ENCODE assay signal across 8 cellular contexts in the genomic region with DNA sequence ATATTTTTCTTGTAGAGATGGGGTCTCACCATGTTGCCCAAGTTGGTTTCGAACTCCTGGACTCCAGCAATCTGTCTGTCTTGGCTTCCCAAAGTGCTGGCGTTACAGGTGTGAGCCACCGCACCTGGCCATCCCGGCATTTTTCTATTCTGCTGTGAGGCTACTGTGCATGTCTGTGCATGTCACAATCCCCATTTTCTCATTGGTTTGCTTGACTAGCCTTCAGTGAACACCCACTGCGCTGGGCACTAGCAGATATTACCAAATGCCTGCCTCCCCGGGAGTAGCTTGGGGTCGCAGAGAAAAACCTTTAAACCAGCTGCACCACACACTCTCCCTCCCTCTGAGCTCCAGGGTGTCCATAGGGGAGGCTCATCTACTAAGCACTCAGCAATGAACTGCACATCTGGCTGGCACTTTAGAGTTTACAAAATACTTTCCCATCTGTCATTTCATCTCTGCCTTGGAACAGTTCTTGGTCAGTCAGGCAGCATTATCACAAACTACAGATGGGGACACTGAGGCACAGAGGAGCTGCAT.
DNase-seq lines count a peak whose midpoint lies in the region; ATAC-seq and TF ChIP-seq lines count a peak whose summit lies in the region.

No MANE protein-coding gene starts in this region.

- H4K20me1 ChIP-seq in MM.1S (ENCODE audit: insufficient read depth, low read length), result peaks cover 36% of the 10 kb centered on the region; the same call in 1 of the 2 replicates

- H3K27me3 ChIP-seq in MM.1S (replicated peaks; ENCODE audit: insufficient read depth, low read length), result no peaks in the 10 kb centered on the region

- H3K79me2 ChIP-seq in MM.1S (ENCODE audit: low read length), result peaks cover 97% of the 10 kb centered on the region

- peak overlapping the region; percentile 93; the same call in 1 of the 2 replicates for H3K27ac ChIP-seq in MM.1S (ENCODE audit: low read length)
- H3K27ac ChIP-seq in cingulate gyrus (ENCODE audit: low read depth, low read length), result peak overlapping the region; percentile 91

- H3K4me1 Mint-ChIP-seq in nephron, result peaks cover 60% of the 10 kb centered on the region

- TF ChIP-seq CTCF in AG10803 (conservative IDR thresholded peaks at IDR 0.05; ENCODE audit: low read length) (no peak), MM.1S (IDR thresholded peaks at IDR 0.05; ENCODE audit: low read length) (no peak), nephron (IDR thresholded peaks at IDR 0.05; ENCODE audit: unreplicated experiment in 3 of 3) (no peak)

- H3K36me3 ChIP-seq in MM.1S (replicated peaks; ENCODE audit: insufficient read depth, low read length), result no peaks in the 10 kb centered on the region

- peaks cover 42% of the 10 kb centered on the region for H3K36me3 Mint-ChIP-seq in nephron (ENCODE audit: low read depth)

- ATAC-seq in GM21576 (IDR thresholded peaks at IDR 0.05; ENCODE audit: unreplicated experiment), result no peak

- no peak overlapping the region for H3K4me3 ChIP-seq in AG10803 (ENCODE audit: low read length)
- peak overlapping the region; percentile 91 for H3K4me3 ChIP-seq in MM.1S (ENCODE audit: low read length)

- DNase-seq in AG10803 (ENCODE audit: low read depth) (peak; percentile 48), MM.1S (no peak), NCI-H2171 treated with DMSO at 0.1 percent for 48 hours (lab: John Stamatoyannopoulos, UW) (no peak), NCI-H1417 (lab: John Stamatoyannopoulos, UW) (no peak), NCI-H1417 treated with DMSO at 0.1 percent for 48 hours (lab: John Stamatoyannopoulos, UW) (no peak)

- no peaks in the 10 kb centered on the region for H3K9me3 Mint-ChIP-seq in nephron

- peaks cover 86% of the 10 kb centered on the region for H3F3A ChIP-seq in MM.1S (ENCODE audit: insufficient read depth, low read length)

- no peaks in the 10 kb centered on the region for H3K9me2 ChIP-seq in MM.1S (replicated peaks; ENCODE audit: insufficient read depth, low read length)

- H3K27me3 Mint-ChIP-seq in nephron (ENCODE audit: low read depth), result no peaks in the 10 kb centered on the region

- H3K27ac Mint-ChIP-seq in nephron, result peak overlapping the region in 2 of 3 experiments; percentile 99 to 100

- H3K9me3 ChIP-seq in MM.1S (replicated peaks; ENCODE audit: insufficient read depth, low read length), result no peaks in the 10 kb centered on the region

- no peak overlapping the region for H3K4me3 Mint-ChIP-seq in nephron

- H2AFZ ChIP-seq in MM.1S (ENCODE audit: low read length), result no peak overlapping the region

- H3K9ac ChIP-seq in MM.1S (ENCODE audit: low read length), result peak overlapping the region; percentile 95; the same call in 1 of the 2 replicates

- H3K4me1 ChIP-seq in MM.1S (ENCODE audit: low read length), result peaks cover 54% of the 10 kb centered on the region

- peak overlapping the region; percentile 99 for H3K4me2 ChIP-seq in MM.1S (ENCODE audit: low read depth, low read length)
